In the genomic region with DNA sequence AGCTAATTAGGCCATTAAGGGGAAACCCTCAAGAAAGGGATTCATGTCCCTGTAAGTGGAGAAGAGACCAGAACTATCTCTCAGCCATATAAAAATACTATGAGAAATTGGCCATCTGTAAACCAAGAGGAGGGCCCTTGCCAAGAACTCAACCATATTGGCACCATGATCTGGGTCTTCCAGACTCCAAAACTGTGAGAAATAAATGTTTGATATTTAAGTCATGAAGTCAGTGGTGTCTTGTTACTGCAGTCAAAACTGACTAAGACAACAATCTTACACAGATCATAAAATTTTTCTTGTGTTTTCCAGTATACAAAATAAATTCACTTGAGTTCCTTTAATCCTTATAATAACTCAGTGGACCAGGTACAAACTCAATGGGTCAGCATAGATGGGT, we compare ENCODE assay signal across 30 cellular contexts.
"Had no signal": no experiment of that assay in that cellular context is flagged by ENCODE, and none has a peak within 500 bp of the region (broad histone marks: within the 10 kb centered on the region; RNA-seq: fewer than 3 reads in every experiment).

No MANE protein-coding gene starts in this region.

- DNase-seq: activated CD4-positive, alpha-beta memory T cell treated with anti-CD3 and anti-CD28 coated beads for 36 hours; activated CD4-positive, alpha-beta T cell treated with anti-CD3 and anti-CD28 coated beads for 48 hours; activated CD8-positive, alpha-beta memory T cell treated with anti-CD3 and anti-CD28 coated beads, Interleukin-2, amount 50 U/mL, for 48 hours; activated gamma-delta T cell; activated naive CD4-positive, alpha-beta T cell treated with anti-CD3 and anti-CD28 coated beads, Interleukin-2, amount 10 ng/mL, durations not matched to agents 7 days and 5 days; activated T-cell treated with anti-CD3 and anti-CD28 coated beads, Interleukin-2, amount 50 U/mL, for 24 hours; amygdala; caudate nucleus; dermis blood vessel endothelial cell; effector CD4-positive, alpha-beta T cell; heart left ventricle; hypothalamus; immature natural killer cell; midbrain; naive thymus-derived CD8-positive, alpha-beta T cell; nucleus accumbens; psoas muscle; sigmoid colon; spleen; stimulated activated naive CD4-positive, alpha-beta T cell; T-helper 9 cell; tibial artery; upper lobe of right lung; WERI-Rb-1 had no signal

- H3K9me3 ChIP-seq: esophagus muscularis mucosa, heart left ventricle, psoas muscle, sigmoid colon, spleen, suprapubic skin, tibial artery, upper lobe of right lung had no signal

- H3K4me3 Mint-ChIP-seq: activated CD4-positive, alpha-beta memory T cell treated with anti-CD3 and anti-CD28 coated beads for 36 hours; activated naive CD4-positive, alpha-beta T cell treated with anti-CD3 and anti-CD28 coated beads, Interleukin-2, amount 10 ng/mL, durations not matched to agents 7 days and 5 days; activated T-cell treated with anti-CD3 and anti-CD28 coated beads, Interleukin-2, amount 50 U/mL, for 24 hours; immature natural killer cell; naive thymus-derived CD8-positive, alpha-beta T cell; neural crest cell; T-helper 1 cell treated with Interleukin-12 subunit alpha and Interleukin-12 subunit beta and Interleukin-4 antibody, amounts not matched to agents 30 μg/mL and 1 μg/mL, for 36 hours had no signal

- H3K27ac Mint-ChIP-seq: activated CD4-positive, alpha-beta memory T cell treated with anti-CD3 and anti-CD28 coated beads for 36 hours; activated naive CD4-positive, alpha-beta T cell treated with anti-CD3 and anti-CD28 coated beads, Interleukin-2, amount 10 ng/mL, durations not matched to agents 7 days and 5 days; activated T-cell treated with anti-CD3 and anti-CD28 coated beads, Interleukin-2, amount 50 U/mL, for 24 hours; immature natural killer cell; naive thymus-derived CD8-positive, alpha-beta T cell; T-helper 1 cell treated with Interleukin-12 subunit alpha and Interleukin-12 subunit beta and Interleukin-4 antibody, amounts not matched to agents 30 μg/mL and 1 μg/mL, for 36 hours had no signal

- H3K9ac ChIP-seq: parathyroid adenoma had no signal

- ATAC-seq: activated CD4-positive, CD25-positive, alpha-beta regulatory T cell treated with anti-CD3 and anti-CD28 coated beads, Interleukin-2, amount 50 U/mL, for 24 hours; heart left ventricle; naive thymus-derived CD8-positive, alpha-beta T cell; psoas muscle; upper lobe of right lung had no signal

- H3K27me3 Mint-ChIP-seq: activated CD4-positive, alpha-beta memory T cell treated with anti-CD3 and anti-CD28 coated beads for 36 hours; activated naive CD4-positive, alpha-beta T cell treated with anti-CD3 and anti-CD28 coated beads, Interleukin-2, amount 10 ng/mL, durations not matched to agents 7 days and 5 days; activated T-cell treated with anti-CD3 and anti-CD28 coated beads, Interleukin-2, amount 50 U/mL, for 24 hours; naive thymus-derived CD8-positive, alpha-beta T cell had no signal

- H3K27me3 ChIP-seq: esophagus muscularis mucosa, heart left ventricle, sigmoid colon, spleen, suprapubic skin, tibial artery, upper lobe of right lung had no signal

- H3K36me3 ChIP-seq: esophagus muscularis mucosa, heart left ventricle, sigmoid colon, spleen, suprapubic skin, tibial artery, upper lobe of right lung, WERI-Rb-1 had no signal

- H3K4me1 ChIP-seq: esophagus muscularis mucosa, parathyroid adenoma, psoas muscle, spleen, suprapubic skin, tibial artery, upper lobe of right lung had no signal

- H3K9me3 Mint-ChIP-seq: neural crest cell; T-helper 1 cell treated with Interleukin-12 subunit alpha and Interleukin-12 subunit beta and Interleukin-4 antibody, amounts not matched to agents 30 μg/mL and 1 μg/mL, for 36 hours had no signal

- H3K36me3 Mint-ChIP-seq: activated CD4-positive, alpha-beta memory T cell treated with anti-CD3 and anti-CD28 coated beads for 36 hours; activated naive CD4-positive, alpha-beta T cell treated with anti-CD3 and anti-CD28 coated beads, Interleukin-2, amount 10 ng/mL, durations not matched to agents 7 days and 5 days; naive thymus-derived CD8-positive, alpha-beta T cell had no signal

- H3K4me3 ChIP-seq: esophagus muscularis mucosa, heart left ventricle, psoas muscle, sigmoid colon, spleen, suprapubic skin, tibial artery, upper lobe of right lung had no signal

- H3K4me1 Mint-ChIP-seq: naive thymus-derived CD8-positive, alpha-beta T cell had no signal
